ENCODE assay signal across 8 cellular contexts in the genomic region with DNA sequence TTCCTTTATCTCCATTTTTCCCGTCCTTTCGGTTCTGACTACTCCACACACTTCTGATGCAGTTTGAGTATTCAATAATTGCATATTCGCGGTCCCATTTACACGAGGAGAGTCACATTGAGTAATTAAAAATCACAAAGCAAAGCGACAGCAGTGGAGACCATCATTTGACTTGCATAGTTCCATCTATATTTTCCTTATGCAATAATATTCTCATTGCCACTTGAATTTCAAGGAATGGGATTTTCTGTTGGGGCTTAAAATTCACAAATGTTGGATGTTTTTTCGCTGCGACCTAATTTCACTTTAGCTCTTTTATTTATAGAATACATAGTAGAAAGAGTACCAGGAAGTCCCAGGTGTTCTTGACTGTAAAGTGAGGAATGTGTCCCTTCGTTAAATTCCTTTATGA.
DNase-seq lines count a peak whose midpoint lies in the region; ATAC-seq and TF ChIP-seq lines count a peak whose summit lies in the region.

No MANE protein-coding gene starts in this region.

- H3K79me2 ChIP-seq in smooth muscle cell (ENCODE audit: low read depth) = peaks cover 29% of the 10 kb centered on the region

- TF ChIP-seq CTCF in HEK293 (tag by site-specific recombination; IDR thresholded peaks at IDR 0.05) (no peak), smooth muscle cell (IDR thresholded peaks at IDR 0.05; ENCODE audit: borderline replicate concordance, insufficient read depth, poor library complexity, severe bottlenecking) (no peak)

- H3K9ac ChIP-seq in iPS-18a (ENCODE audit: low read length) (peak overlapping the region; percentile 65), smooth muscle cell (ENCODE audit: low read depth) (peak overlapping the region; percentile 61)

- peak overlapping the region; percentile 88 for H3K4me2 ChIP-seq in smooth muscle cell

- H3K4me1 Mint-ChIP-seq in activated CD8-positive, alpha-beta T cell treated with anti-CD3 and anti-CD28 coated beads, Interleukin-2, amount 10 ng/mL, durations not matched to agents 7 days and 5 days (ENCODE audit: low read depth) = peaks cover 36% of the 10 kb centered on the region

- H3K36me3 ChIP-seq in HEK293 (ENCODE audit: control insufficient read depth in 2 of 2, insufficient read depth in 1 of 2, low read length in 2 of 2) (no peaks in the 10 kb centered on the region), iPS-18a (ENCODE audit: control insufficient read depth, low read depth, low read length) (no peaks in the 10 kb centered on the region), smooth muscle cell (ENCODE audit: low read depth) (no peaks in the 10 kb centered on the region)

- no peak for DNase-seq in activated CD8-positive, alpha-beta T cell treated with anti-CD3 and anti-CD28 coated beads, Interleukin-2, amount 10 ng/mL, durations not matched to agents 7 days and 5 days
- no peak for DNase-seq in smooth muscle cell (lab: John Stamatoyannopoulos, UW; ENCODE audit: unreplicated experiment)
- no peak for DNase-seq in putamen (ENCODE audit: low spot score)
- no peak for DNase-seq in NCI-H446 (lab: John Stamatoyannopoulos, UW)
- DNase-seq in posterior cingulate gyrus = no peak
- no peak for DNase-seq in GM19238 (ENCODE audit: insufficient read length, low spot score)

- POLR2A ChIA-PET in HEK293 (lab: Yijun Ruan, JAX) = no interaction called here
- POLR2A ChIA-PET in activated CD8-positive, alpha-beta T cell treated with anti-CD3 and anti-CD28 coated beads, Interleukin-2, amount 10 ng/mL, durations not matched to agents 7 days and 5 days (lab: Charles Lee) = interaction anchor here (0.6 to 1.1 kb wide), 2 partner anchors 29 to 76 kb away, joined by 3 to 4 read pairs; no protein-coding TSS in a partner anchor

- H3K4me3 Mint-ChIP-seq in activated CD8-positive, alpha-beta T cell treated with anti-CD3 and anti-CD28 coated beads, Interleukin-2, amount 10 ng/mL, durations not matched to agents 7 days and 5 days = peak overlapping the region; percentile 83

- ATAC-seq in activated CD8-positive, alpha-beta T cell treated with anti-CD3 and anti-CD28 coated beads, Interleukin-2, amount 10 ng/mL, durations not matched to agents 7 days and 5 days = no peak

- H3K27me3 ChIP-seq in iPS-18a (ENCODE audit: control insufficient read depth, insufficient read depth, low read length) (peaks cover 30% of the 10 kb centered on the region), smooth muscle cell (ENCODE audit: low read depth) (no peaks in the 10 kb centered on the region)

- H3K27ac Mint-ChIP-seq in activated CD8-positive, alpha-beta T cell treated with anti-CD3 and anti-CD28 coated beads, Interleukin-2, amount 10 ng/mL, durations not matched to agents 7 days and 5 days = peak overlapping the region; percentile 95

- CTCF ChIA-PET in HEK293 (lab: Yijun Ruan, JAX) = interaction anchor here (0.7 to 0.9 kb wide), 2 partner anchors 10 to 26 kb away, joined by 3 to 5 read pairs; no protein-coding TSS in a partner anchor
- CTCF ChIA-PET in activated CD8-positive, alpha-beta T cell treated with anti-CD3 and anti-CD28 coated beads, Interleukin-2, amount 10 ng/mL, durations not matched to agents 7 days and 5 days (lab: Charles Lee) = interaction anchor here (1.0 to 1.3 kb wide), 3 partner anchors 9 to 18 kb away, joined by 3 read pairs; no protein-coding TSS in a partner anchor

- WGBS in smooth muscle cell (ENCODE audit: low lambda C conversion rate) = 34% methylated on average over 9 of the region's 9 CpGs

- no peaks in the 10 kb centered on the region for H4K20me1 ChIP-seq in smooth muscle cell (ENCODE audit: low read depth)

- no peaks in the 10 kb centered on the region for H3K9me3 Mint-ChIP-seq in activated CD8-positive, alpha-beta T cell treated with anti-CD3 and anti-CD28 coated beads, Interleukin-2, amount 10 ng/mL, durations not matched to agents 7 days and 5 days (ENCODE audit: insufficient read depth)

- H2AFZ ChIP-seq in smooth muscle cell (ENCODE audit: low read depth) = peak overlapping the region; percentile 93

- H3K27ac ChIP-seq in HEK293 (ENCODE audit: extremely low read depth, low read depth, low read length) = peak overlapping the region; percentile 28; the same call in 1 of the 2 replicates
- no peak overlapping the region for H3K27ac ChIP-seq in iPS-18a (ENCODE audit: low read length)
- peak overlapping the region; percentile 79 for H3K27ac ChIP-seq in smooth muscle cell (ENCODE audit: low read depth)

- H3K36me3 Mint-ChIP-seq in activated CD8-positive, alpha-beta T cell treated with anti-CD3 and anti-CD28 coated beads, Interleukin-2, amount 10 ng/mL, durations not matched to agents 7 days and 5 days (ENCODE audit: low read depth) = peaks cover 12% of the 10 kb centered on the region

- intact Hi-C loops in posterior cingulate gyrus (cut with DNase I) = loop anchor here (5.0 to 10.0 kb wide), 5 partner anchors 39 to 398 kb away; no protein-coding TSS in a partner anchor

- H3K27me3 Mint-ChIP-seq in activated CD8-positive, alpha-beta T cell treated with anti-CD3 and anti-CD28 coated beads, Interleukin-2, amount 10 ng/mL, durations not matched to agents 7 days and 5 days (ENCODE audit: low read depth) = no peaks in the 10 kb centered on the region

- H3K9me3 ChIP-seq in HEK293 (ENCODE audit: control insufficient read depth, insufficient read depth, low read depth, low read length) (no peaks in the 10 kb centered on the region), iPS-18a (ENCODE audit: control insufficient read depth, low read depth, low read length) (no peaks in the 10 kb centered on the region), smooth muscle cell (replicated peaks; ENCODE audit: low read depth) (no peaks in the 10 kb centered on the region)

- no peaks in the 10 kb centered on the region for H3F3A ChIP-seq in smooth muscle cell (ENCODE audit: low read depth)

- H3K4me1 ChIP-seq in HEK293 (ENCODE audit: control insufficient read depth, insufficient read depth, low read length) (no peaks in the 10 kb centered on the region), iPS-18a (ENCODE audit: control insufficient read depth, low read depth, low read length) (peaks cover 26% of the 10 kb centered on the region), smooth muscle cell (ENCODE audit: low read depth) (peaks cover 16% of the 10 kb centered on the region)

- H3K4me3 ChIP-seq in HEK293 (ENCODE audit: low read depth, low read length) = no peak overlapping the region
- H3K4me3 ChIP-seq in iPS-18a (ENCODE audit: low read length) = peak overlapping the region; percentile 63
- peak overlapping the region; percentile 83 for H3K4me3 ChIP-seq in smooth muscle cell

TF ChIP-seq in HEK293, 187 proteins besides CTCF, POLR2A, EP300 and RAD21:
- TF ChIP-seq ZNF354C (tag by site-specific recombination; IDR thresholded peaks at IDR 0.05; ENCODE audit: borderline replicate concordance, low read depth) = no peak
- no peak for TF ChIP-seq ZNF114 (tag by site-specific recombination; IDR thresholded peaks at IDR 0.05)
- no peak for TF ChIP-seq ZNF560 (tag by site-specific recombination; IDR thresholded peaks at IDR 0.05; ENCODE audit: borderline replicate concordance)
- TF ChIP-seq ZNF571 (tag by site-specific recombination; IDR thresholded peaks at IDR 0.05) = no peak
- TF ChIP-seq PRDM2 (tag by site-specific recombination; IDR thresholded peaks at IDR 0.05; ENCODE audit: borderline replicate concordance) = no peak
- no peak for TF ChIP-seq ZNF501 (tag by site-specific recombination; IDR thresholded peaks at IDR 0.05)
- no peak for TF ChIP-seq ZNF292 (tag by site-specific recombination; IDR thresholded peaks at IDR 0.05; ENCODE audit: borderline replicate concordance, low read depth)
